ENCODE assay signal across 16 cellular contexts in the genomic region with DNA sequence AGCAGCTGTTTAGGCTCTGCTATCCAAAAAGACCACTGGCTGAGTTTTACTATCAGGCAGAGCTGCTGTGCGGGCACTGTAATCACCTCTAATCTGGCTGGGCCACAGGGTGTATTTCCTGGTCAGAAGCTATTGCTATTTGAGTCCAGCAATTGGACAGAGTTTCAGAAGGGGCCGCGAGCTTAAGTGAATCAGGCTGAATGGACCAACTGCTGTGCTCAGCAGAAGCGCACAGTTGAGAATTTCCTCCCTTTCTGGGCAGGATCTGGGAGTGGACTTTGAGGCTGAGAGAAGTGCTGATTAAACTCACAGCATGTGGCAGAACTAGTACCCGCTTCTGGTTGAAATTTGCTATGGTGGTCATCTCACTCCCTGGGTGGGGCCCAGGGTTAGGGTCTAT.
DNase-seq lines count a peak whose midpoint lies in the region; ATAC-seq, FAIRE-seq and TF ChIP-seq lines count a peak whose summit lies in the region.
"Had no signal": no experiment of that assay in that cellular context is flagged by ENCODE, and none has a peak within 500 bp of the region (broad histone marks: within the 10 kb centered on the region; RNA-seq: fewer than 3 reads in every experiment).

No MANE protein-coding gene starts in this region.

- 30% methylated on average over 5 of the region's 5 CpGs for WGBS in HUES64
- WGBS in mesendoderm (ENCODE audit: extremely low coverage, insufficient coverage, low lambda C conversion rate) = no CpG with 5 or more reads among the region's 5 CpGs

- H4K20me1 ChIP-seq in GM23338 (replicated peaks; ENCODE audit: insufficient read depth) = no peaks in the 10 kb centered on the region

- no peaks in the 10 kb centered on the region for H3F3A ChIP-seq in GM23338 (replicated peaks; ENCODE audit: low read depth)

- H3K27me3 ChIP-seq in GM23338 (ENCODE audit: insufficient read depth) = no peaks in the 10 kb centered on the region
- H3K27me3 ChIP-seq in HUES64 (ENCODE audit: insufficient read depth, low read length) = no peaks in the 10 kb centered on the region
- H3K27me3 ChIP-seq in mesendoderm (ENCODE audit: insufficient read depth, low read length, poor library complexity) = no peaks in the 10 kb centered on the region
- H3K27me3 ChIP-seq: BE2C had no signal

- no peak overlapping the region; the same call in 1 of the 2 replicates for H3K27ac Mint-ChIP-seq in GM23338
- H3K27ac Mint-ChIP-seq: CD4-positive, alpha-beta memory T cell had no signal

- peaks cover 15% of the 10 kb centered on the region; the same call in 2 of the 3 replicates for H3K4me1 Mint-ChIP-seq in GM23338
- H3K4me1 Mint-ChIP-seq: CD4-positive, alpha-beta memory T cell had no signal

- H3K27ac ChIP-seq in GM23338 (ENCODE audit: low read depth) (no peak overlapping the region), HUES64 (ENCODE audit: low read depth, low read length) (peak overlapping the region; percentile 16; the same call in 1 of the 2 replicates), mesendoderm (ENCODE audit: low read depth, low read length) (no peak overlapping the region)
- H3K27ac ChIP-seq: C4-2B had no signal

- no peak overlapping the region for H3K56ac ChIP-seq in mesendoderm (ENCODE audit: low read length)

- H3K4me3 ChIP-seq in GM23338 = no peak overlapping the region
- no peak overlapping the region for H3K4me3 ChIP-seq in HUES64 (ENCODE audit: low read length)
- no peak overlapping the region for H3K4me3 ChIP-seq in choroid plexus epithelial cell (ENCODE audit: low read depth, low read length)
- no peak overlapping the region for H3K4me3 ChIP-seq in mesendoderm (ENCODE audit: low read length)

- no peak overlapping the region for H3K4me3 Mint-ChIP-seq in GM23338
- H3K4me3 Mint-ChIP-seq: CD4-positive, alpha-beta memory T cell had no signal

- H3K9me3 Mint-ChIP-seq in GM23338 = peaks cover 6% of the 10 kb centered on the region

- H3K36me3 ChIP-seq in GM23338 (ENCODE audit: insufficient read depth) (no peaks in the 10 kb centered on the region), HUES64 (ENCODE audit: insufficient read depth, low read length) (no peaks in the 10 kb centered on the region), mesendoderm (ENCODE audit: control insufficient read depth, insufficient read depth, low read length) (no peaks in the 10 kb centered on the region)
- H3K36me3 ChIP-seq: BE2C had no signal

- no peak for FAIRE-seq in urothelium cell line (lab: Jason Lieb, UNC)
- FAIRE-seq: G401.6, GM12892 had no signal

- no peak overlapping the region for H2BK15ac ChIP-seq in mesendoderm (replicated peaks; ENCODE audit: low read depth)

- H3K4me1 ChIP-seq in GM23338 (ENCODE audit: insufficient read depth) (peaks cover 12% of the 10 kb centered on the region; the same call in 1 of the 2 replicates), HUES64 (ENCODE audit: insufficient read depth, low read length) (peaks cover 15% of the 10 kb centered on the region), mesendoderm (ENCODE audit: control insufficient read depth, low read depth, low read length) (peaks cover 6% of the 10 kb centered on the region)
- H3K4me1 ChIP-seq: BE2C had no signal

- H2AK5ac ChIP-seq in mesendoderm (ENCODE audit: low read length) = no peak overlapping the region

- H3K9me2 ChIP-seq in GM23338 (ENCODE audit: insufficient read depth) = no peaks in the 10 kb centered on the region

- no peak for TF ChIP-seq CTCF in GM23338 (conservative IDR thresholded peaks at IDR 0.05; ENCODE audit: low read depth in 2 of 2)
- TF ChIP-seq CTCF in choroid plexus epithelial cell (conservative IDR thresholded peaks at IDR 0.05; ENCODE audit: low read depth, low read length) = no peak

- no peak overlapping the region for H4K5ac ChIP-seq in mesendoderm (ENCODE audit: low read length)

- no peak overlapping the region for H3K18ac ChIP-seq in mesendoderm (ENCODE audit: low read length)

- no peaks in the 10 kb centered on the region; the same call in 1 of the 3 replicates for H3K36me3 Mint-ChIP-seq in GM23338 (ENCODE audit: low read depth)

- H3K4me2 ChIP-seq in GM23338 (peak overlapping the region; percentile 8; the same call in 1 of the 2 replicates), mesendoderm (ENCODE audit: low read length) (no peak overlapping the region)

- ATAC-seq in GM23338 (peak; percentile 55), HG02763 (IDR thresholded peaks at IDR 0.05; ENCODE audit: unreplicated experiment) (no peak)
- ATAC-seq: HCT116 had no signal

- no peak overlapping the region for H3K4ac ChIP-seq in mesendoderm (ENCODE audit: low read depth, low read length)

- H4K8ac ChIP-seq in mesendoderm (ENCODE audit: low read depth, low read length) = no peak overlapping the region

- DNase-seq in GM23338 (ENCODE audit: low spot score) (peak; percentile 28), choroid plexus epithelial cell (ENCODE audit: low read depth) (peak; percentile 12), mesendoderm (peak; percentile 79), NCI-H1092 (lab: John Stamatoyannopoulos, UW) (no peak), urothelium cell line (ENCODE audit: low spot score) (no peak), NCI-H1694 treated with DMSO at 0.1 percent for 48 hours (lab: John Stamatoyannopoulos, UW) (no peak)
- DNase-seq: BE2C; CD4-positive, alpha-beta memory T cell; DMS79; KG1 had no signal

- H3K9me3 ChIP-seq in HUES64 (ENCODE audit: insufficient read depth, low read depth, low read length) = peaks cover 7% of the 10 kb centered on the region; the same call in 1 of the 2 replicates
- H3K9me3 ChIP-seq: BE2C had no signal

- no peaks in the 10 kb centered on the region for H3K79me2 ChIP-seq in GM23338 (replicated peaks; ENCODE audit: insufficient read depth)
- no peaks in the 10 kb centered on the region for H3K79me2 ChIP-seq in mesendoderm (ENCODE audit: control insufficient read depth, insufficient read depth, low read length)

- H2AFZ ChIP-seq in GM23338 = peak overlapping the region; percentile 80; the same call in 1 of the 2 replicates

- no peak overlapping the region for H2BK120ac ChIP-seq in mesendoderm (ENCODE audit: low read depth, low read length)

- H3K23ac ChIP-seq in mesendoderm (ENCODE audit: low read length) = no peak overlapping the region

- no peaks in the 10 kb centered on the region for H3K79me1 ChIP-seq in mesendoderm (ENCODE audit: low read length)

- H3K9ac ChIP-seq in HUES64 (ENCODE audit: low read depth, low read length) = no peak overlapping the region
- H3K9ac ChIP-seq in mesendoderm (ENCODE audit: low read length) = no peak overlapping the region

- H2BK5ac ChIP-seq in mesendoderm (ENCODE audit: low read length) = no peak overlapping the region

- peaks cover 4% of the 10 kb centered on the region for H3K27me3 Mint-ChIP-seq in GM23338 (ENCODE audit: insufficient read depth, low read depth, poor library complexity)

TF ChIP-seq in GM23338, 12 proteins besides CTCF, POLR2A, EP300 and RAD21 (continues in another document):
- TF ChIP-seq, protein P1, sequence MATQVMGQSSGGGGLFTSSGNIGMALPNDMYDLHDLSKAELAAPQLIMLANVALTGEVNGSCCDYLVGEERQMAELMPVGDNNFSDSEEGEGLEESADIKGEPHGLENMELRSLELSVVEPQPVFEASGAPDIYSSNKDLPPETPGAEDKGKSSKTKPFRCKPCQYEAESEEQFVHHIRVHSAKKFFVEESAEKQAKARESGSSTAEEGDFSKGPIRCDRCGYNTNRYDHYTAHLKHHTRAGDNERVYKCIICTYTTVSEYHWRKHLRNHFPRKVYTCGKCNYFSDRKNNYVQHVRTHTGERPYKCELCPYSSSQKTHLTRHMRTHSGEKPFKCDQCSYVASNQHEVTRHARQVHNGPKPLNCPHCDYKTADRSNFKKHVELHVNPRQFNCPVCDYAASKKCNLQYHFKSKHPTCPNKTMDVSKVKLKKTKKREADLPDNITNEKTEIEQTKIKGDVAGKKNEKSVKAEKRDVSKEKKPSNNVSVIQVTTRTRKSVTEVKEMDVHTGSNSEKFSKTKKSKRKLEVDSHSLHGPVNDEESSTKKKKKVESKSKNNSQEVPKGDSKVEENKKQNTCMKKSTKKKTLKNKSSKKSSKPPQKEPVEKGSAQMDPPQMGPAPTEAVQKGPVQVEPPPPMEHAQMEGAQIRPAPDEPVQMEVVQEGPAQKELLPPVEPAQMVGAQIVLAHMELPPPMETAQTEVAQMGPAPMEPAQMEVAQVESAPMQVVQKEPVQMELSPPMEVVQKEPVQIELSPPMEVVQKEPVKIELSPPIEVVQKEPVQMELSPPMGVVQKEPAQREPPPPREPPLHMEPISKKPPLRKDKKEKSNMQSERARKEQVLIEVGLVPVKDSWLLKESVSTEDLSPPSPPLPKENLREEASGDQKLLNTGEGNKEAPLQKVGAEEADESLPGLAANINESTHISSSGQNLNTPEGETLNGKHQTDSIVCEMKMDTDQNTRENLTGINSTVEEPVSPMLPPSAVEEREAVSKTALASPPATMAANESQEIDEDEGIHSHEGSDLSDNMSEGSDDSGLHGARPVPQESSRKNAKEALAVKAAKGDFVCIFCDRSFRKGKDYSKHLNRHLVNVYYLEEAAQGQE (IDR thresholded peaks at IDR 0.05; ENCODE audit: unreplicated experiment) = no peak
- no peak for TF ChIP-seq EZH2 (IDR thresholded peaks at IDR 0.05; ENCODE audit: low read depth, unreplicated experiment)
- TF ChIP-seq JUNB (IDR thresholded peaks at IDR 0.05; ENCODE audit: unreplicated experiment) = no peak
- TF ChIP-seq STAT1 (IDR thresholded peaks at IDR 0.05; ENCODE audit: unreplicated experiment) = no peak
- TF ChIP-seq, protein P2, sequence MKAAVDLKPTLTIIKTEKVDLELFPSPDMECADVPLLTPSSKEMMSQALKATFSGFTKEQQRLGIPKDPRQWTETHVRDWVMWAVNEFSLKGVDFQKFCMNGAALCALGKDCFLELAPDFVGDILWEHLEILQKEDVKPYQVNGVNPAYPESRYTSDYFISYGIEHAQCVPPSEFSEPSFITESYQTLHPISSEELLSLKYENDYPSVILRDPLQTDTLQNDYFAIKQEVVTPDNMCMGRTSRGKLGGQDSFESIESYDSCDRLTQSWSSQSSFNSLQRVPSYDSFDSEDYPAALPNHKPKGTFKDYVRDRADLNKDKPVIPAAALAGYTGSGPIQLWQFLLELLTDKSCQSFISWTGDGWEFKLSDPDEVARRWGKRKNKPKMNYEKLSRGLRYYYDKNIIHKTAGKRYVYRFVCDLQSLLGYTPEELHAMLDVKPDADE (IDR thresholded peaks at IDR 0.05) = no peak
- TF ChIP-seq POLR2AphosphoS5 (IDR thresholded peaks at IDR 0.05; ENCODE audit: low read depth) = no peak
- TF ChIP-seq CREB1 (CRISPR knock-in tag; IDR thresholded peaks at IDR 0.05; ENCODE audit: low read depth) = no peak
- TF ChIP-seq ZNF114 (CRISPR knock-in tag; IDR thresholded peaks at IDR 0.05) = no peak
- no peak for TF ChIP-seq ZNF331 (CRISPR knock-in tag; IDR thresholded peaks at IDR 0.05; ENCODE audit: low read depth)
- TF ChIP-seq EZH2phosphoT487 (IDR thresholded peaks at IDR 0.05; ENCODE audit: unreplicated experiment) = no peak
- TF ChIP-seq NANOG (IDR thresholded peaks at IDR 0.05; ENCODE audit: borderline replicate concordance) = no peak

Comparison
In these comparisons a context has a peak if more than half of its experiments do, and no peak if none do; other contexts are left out.
1. DNase-seq: peak in GM23338 (single experiment), choroid plexus epithelial cell (single experiment) and mesendoderm (single experiment); none in NCI-H1092 (single experiment), urothelium cell line (single experiment) and NCI-H1694 treated with DMSO at 0.1 percent for 48 hours (single experiment).